19 cellular contexts compared by ENCODE assay signal in the genomic region with DNA sequence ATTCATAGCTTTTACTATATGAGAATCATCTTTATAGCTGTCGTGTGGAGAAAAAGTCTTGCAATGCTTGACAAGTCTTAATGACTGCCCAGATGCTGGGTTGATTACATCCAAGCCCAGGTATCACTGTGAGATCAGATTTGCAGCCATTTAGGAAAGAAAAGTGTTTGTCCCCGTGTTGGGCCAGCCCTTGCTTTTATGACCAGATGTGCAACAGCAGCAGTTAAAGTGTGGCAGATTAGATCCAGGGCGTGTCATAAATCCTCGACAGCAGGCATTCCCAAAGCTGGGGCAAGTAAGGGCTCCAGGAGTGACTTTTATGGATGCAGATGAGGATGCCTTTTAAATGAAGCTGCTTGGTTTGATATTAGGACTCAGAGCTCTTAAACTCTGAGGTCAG. TPM values are rescaled to one million over a fixed set of nuclear protein-coding genes. Genes with fewer than 3 reads are reported as not detected.
A peak's percentile ranks its signal among the peaks of the same experiment; 100 is the strongest.
DNase-seq lines count a peak whose midpoint lies in the region; ATAC-seq, FAIRE-seq and TF ChIP-seq lines count a peak whose summit lies in the region.
"Had no signal": no experiment of that assay in that cellular context is flagged by ENCODE, and none has a peak within 500 bp of the region (broad histone marks: within the 10 kb centered on the region; RNA-seq: fewer than 3 reads in every experiment).

No MANE protein-coding gene starts in this region.

- ATAC-seq in SK-N-SH treated with all-trans-retinoic acid at 6 μM for 48 hours, result no peak
- ATAC-seq in HepG2, result no peak
- ATAC-seq in HG02623 (IDR thresholded peaks at IDR 0.05; ENCODE audit: unreplicated experiment), result no peak
- ATAC-seq: naive thymus-derived CD4-positive, alpha-beta T cell; T-cell had no signal

- no peaks in the 10 kb centered on the region for H3K36me3 ChIP-seq in SK-N-SH (replicated peaks in 1 of 2; ENCODE audit: control insufficient read depth in 1 of 2, insufficient read depth in 2 of 2, low read length in 1 of 2)
- no peaks in the 10 kb centered on the region for H3K36me3 ChIP-seq in HepG2 (replicated peaks in 1 of 2; ENCODE audit: control insufficient read depth in 1 of 2, insufficient read depth in 2 of 2, low read length in 2 of 2)
- H3K36me3 ChIP-seq in tibial artery, result no peaks in the 10 kb centered on the region
- H3K36me3 ChIP-seq: BLaER1 treated with 17β-estradiol and CSF1 and Interleukin-3, amounts not matched to agents 10 nM and 100 nM; cardiac muscle cell; esophagus muscularis mucosa; tibial nerve had no signal

- no peak for TF ChIP-seq CTCF in SK-N-SH (IDR thresholded peaks at IDR 0.05)
- no peak for TF ChIP-seq CTCF in astrocyte of the cerebellum (IDR thresholded peaks at IDR 0.05; ENCODE audit: low read depth, low read length, missing control alignments)
- no peak for TF ChIP-seq CTCF in HepG2 (CRISPR knock-in tag; IDR thresholded peaks at IDR 0.05)
- TF ChIP-seq CTCF in tibial artery (IDR thresholded peaks at IDR 0.05), result no peak

- H3K4me1 ChIP-seq in SK-N-SH (ENCODE audit: control insufficient read depth in 1 of 2, insufficient read depth in 2 of 2, low read depth in 1 of 2, low read length in 1 of 2), result peaks cover 0 to 28% of the 10 kb centered on the region in 2 experiments; a peak in 1 of 4 replicates
- peaks cover 66% of the 10 kb centered on the region for H3K4me1 ChIP-seq in HepG2 (ENCODE audit: insufficient read depth, low read length)
- H3K4me1 ChIP-seq in tibial artery, result peaks cover 0 to 61% (median 29%) of the 10 kb centered on the region in 4 donors

- no peak overlapping the region for H3K9ac ChIP-seq in SK-N-SH
- H3K9ac ChIP-seq in HepG2 (ENCODE audit: insufficient read depth, low read depth, low read length), result peak overlapping the region; percentile 79; the same call in 1 of the 2 replicates
- H3K9ac ChIP-seq: BLaER1 treated with 17β-estradiol and CSF1 and Interleukin-3, amounts not matched to agents 10 nM and 100 nM had no signal

- CTCF ChIA-PET in SK-N-SH (lab: Yijun Ruan, JAX), result interaction anchor here (1.2 to 7.0 kb wide), 5 partner anchors 10 to 193 kb away, joined by 4 to 113 read pairs (median 9); no protein-coding TSS in a partner anchor
- CTCF ChIA-PET in HepG2 (lab: Yijun Ruan, JAX; ENCODE audit: low intra/inter-chr PET ratio, low total read pairs), result no interaction called here

- 25% methylated on average over 4 of the region's 4 CpGs for WGBS in SK-N-SH (ENCODE audit: low lambda C conversion rate)
- WGBS in HepG2 (ENCODE audit: low lambda C conversion rate), result 54% methylated on average over 3 of the region's 4 CpGs

- H3K27me3 ChIP-seq in SK-N-SH (ENCODE audit: insufficient read depth), result 0 out of 2 replicates have a peak, but pooled peaks cover 13% of the 10 kb centered on the region
- no peaks in the 10 kb centered on the region; a peak in 1 of 5 replicates for H3K27me3 ChIP-seq in HepG2 (ENCODE audit: control insufficient read depth in 1 of 2, insufficient read depth in 2 of 2, low read length in 2 of 2)
- no peaks in the 10 kb centered on the region for H3K27me3 ChIP-seq in tibial artery

- POLR2A ChIA-PET in SK-N-SH (lab: Yijun Ruan, JAX), result interaction anchor here (1.2 kb wide), 1 partner anchor 62 kb away, joined by 4 read pairs; no protein-coding TSS in a partner anchor
- POLR2A ChIA-PET in HepG2 (lab: Yijun Ruan, JAX), result interaction anchor here (2.2 to 2.6 kb wide), 2 partner anchors 15 to 21 kb away, joined by 5 to 21 read pairs; no protein-coding TSS in a partner anchor

- no peaks in the 10 kb centered on the region for H3K9me3 ChIP-seq in SK-N-SH
- no peaks in the 10 kb centered on the region for H3K9me3 ChIP-seq in HepG2 (ENCODE audit: low read length)
- no peaks in the 10 kb centered on the region for H3K9me3 ChIP-seq in tibial artery
- H3K9me3 ChIP-seq: BLaER1 treated with 17β-estradiol and CSF1 and Interleukin-3, amounts not matched to agents 10 nM and 100 nM; esophagus muscularis mucosa; tibial nerve had no signal

- H4K20me1 ChIP-seq in SK-N-SH (ENCODE audit: insufficient read depth) (no peaks in the 10 kb centered on the region), HepG2 (ENCODE audit: insufficient read depth, low read length) (no peaks in the 10 kb centered on the region; the same call in none of the 2 replicates)
- H4K20me1 ChIP-seq: BLaER1 treated with 17β-estradiol and CSF1 and Interleukin-3, amounts not matched to agents 10 nM and 100 nM had no signal

- H3K79me2 ChIP-seq in SK-N-SH (ENCODE audit: insufficient read depth) (no peaks in the 10 kb centered on the region), HepG2 (ENCODE audit: insufficient read depth, low read length) (peaks cover 57% of the 10 kb centered on the region)

- BruUV-seq in HepG2 (replicated peaks; lab: Mats Ljungman, UMichigan), result TSS peak; percentile 48

- H3K27ac ChIP-seq in SK-N-SH (ENCODE audit: low read depth in 2 of 2, low read length in 1 of 2) (no peak overlapping the region; a peak in 1 of 4 replicates), HepG2 (ENCODE audit: extremely low read length, insufficient read depth, low read length) (peak overlapping the region; percentile 71), tibial artery (peak overlapping the region; percentile 1 to 69)
- H3K27ac ChIP-seq: BLaER1 treated with 17β-estradiol and CSF1 and Interleukin-3, amounts not matched to agents 10 nM and 100 nM; cardiac muscle cell; esophagus muscularis mucosa had no signal

- TF ChIP-seq RAD21 in SK-N-SH (IDR thresholded peaks at IDR 0.05; ENCODE audit: low read length), result no peak
- no peak for TF ChIP-seq RAD21 in HepG2 (CRISPR knock-in tag; IDR thresholded peaks at IDR 0.05)

- H3K4me2 ChIP-seq in SK-N-SH (no peak overlapping the region), HepG2 (ENCODE audit: low read depth, low read length) (peak overlapping the region; percentile 75)
- H3K4me2 ChIP-seq: BLaER1 treated with 17β-estradiol and CSF1 and Interleukin-3, amounts not matched to agents 10 nM and 100 nM had no signal

- TF ChIP-seq EP300 in SK-N-SH (IDR thresholded peaks at IDR 0.05; ENCODE audit: borderline replicate concordance in 1 of 2, low read depth in 1 of 2, low read length in 1 of 2), result no peak
- no peak for TF ChIP-seq EP300 in HepG2 (IDR thresholded peaks at IDR 0.05; ENCODE audit: low read depth in 2 of 2, low read length in 2 of 2)
- TF ChIP-seq EP300 in HepG2 (CRISPR knock-in tag; IDR thresholded peaks at IDR 0.05; ENCODE audit: borderline replicate concordance), result no peak

- FAIRE-seq in HepG2 (lab: Jason Lieb, UNC), result no peak

- no peaks in the 10 kb centered on the region for H3F3A ChIP-seq in SK-N-SH (replicated peaks; ENCODE audit: insufficient read depth)

- no peak for TF ChIP-seq POLR2A in HepG2 (IDR thresholded peaks at IDR 0.05; ENCODE audit: insufficient read depth in 1 of 2, low read depth in 2 of 2, low read length in 2 of 2)

- DNase-seq in SK-N-SH (peak; percentile 46), astrocyte of the cerebellum (ENCODE audit: low read depth) (no peak), HepG2 (ENCODE audit: low spot score) (no peak), tibial artery (no peak), GDM1 (lab: John Stamatoyannopoulos, UW) (no peak), Ammon's horn (ENCODE audit: low spot score) (no peak)
- DNase-seq: DMS153; naive thymus-derived CD4-positive, alpha-beta T cell; NCI-H146; NCI-H226; stimulated activated naive CD4-positive, alpha-beta T cell; T-cell had no signal

- in situ Hi-C loops in astrocyte of the cerebellum (cut with HindIII; ENCODE audit: low sequenced_read_pairs) (no loop called here), HepG2 (cut with HindIII; ENCODE audit: extremely low pct_ligation_motif_present, low pct_unique_long_range_greater_than_20kb) (no loop called here)

- no peak overlapping the region for H2AFZ ChIP-seq in SK-N-SH (ENCODE audit: low read depth)
- H2AFZ ChIP-seq in HepG2 (ENCODE audit: low read length), result no peak overlapping the region

- no peak overlapping the region; a peak in 1 of 4 replicates for H3K4me3 ChIP-seq in SK-N-SH (ENCODE audit: low read depth in 2 of 2, low read length in 1 of 2)
- H3K4me3 ChIP-seq in astrocyte of the cerebellum (ENCODE audit: low read depth, low read length), result peak overlapping the region; percentile 9
- H3K4me3 ChIP-seq in HepG2 (replicated peaks in 1 of 3; ENCODE audit: insufficient read depth in 1 of 3, low read depth in 2 of 3, low read length in 3 of 3), result peak overlapping the region; percentile 76 to 91 (median 90)
- peak overlapping the region; percentile 59 to 87 for H3K4me3 ChIP-seq in tibial artery
- H3K4me3 ChIP-seq: BLaER1 treated with 17β-estradiol and CSF1 and Interleukin-3, amounts not matched to agents 10 nM and 100 nM had no signal

- intact Hi-C loops in HepG2 (cut with micrococcal nuclease; ENCODE audit: unreplicated experiment), result loop anchor here (10.0 kb wide), 1 partner anchor 66 kb away; no protein-coding TSS in a partner anchor
- intact Hi-C loops in tibial artery (cut with DNase I; ENCODE audit: low total_unique reads), result no loop called here

- H3K9me2 ChIP-seq in SK-N-SH, result no peaks in the 10 kb centered on the region

TF ChIP-seq in HepG2, 621 proteins besides CTCF, POLR2A, EP300 and RAD21 (continues in another document):
- no peak for TF ChIP-seq HIVEP1 (CRISPR knock-in tag; IDR thresholded peaks at IDR 0.05)

RNA-seq across cellular contexts. Expression of a gene that starts 1.6 kb away (rescaled TPM):
- polyA plus RNA-seq in SK-N-SH (2012; rRNA removed), result not detected in 2 replicates
- polyA plus RNA-seq in SK-N-SH (2012; cell fraction: cytosol; rRNA removed), result 0.01 TPM in 1 of 2 replicates, not detected in the other
- polyA plus RNA-seq in SK-N-SH (2012; cell fraction: nucleus; rRNA removed), result 0.06 TPM in 1 of 2 replicates, not detected in the other
- 7.3 and 17.8 TPM in 2 replicates for total RNA-seq in HepG2 (2016; rRNA removed; fragmentation: Illumina TruSeq; extraction: Trizol)
- 9.0 and 10.2 TPM in 2 replicates for total RNA-seq in HepG2 (2016; cell fraction: cytosol; rRNA removed; fragmentation: Illumina TruSeq; extraction: Trizol; ENCODE audit: low read depth)
- 6.2 and 18.0 TPM in 2 replicates for total RNA-seq in HepG2 (2016; cell fraction: insoluble cytoplasmic fraction; rRNA removed; fragmentation: Illumina TruSeq; extraction: Trizol)
- total RNA-seq in HepG2 (2016; cell fraction: membrane; rRNA removed; fragmentation: Illumina TruSeq; extraction: Trizol), result 6.9 and 8.3 TPM in 2 replicates
- 20.7 and 28.1 TPM in 2 replicates for total RNA-seq in HepG2 (2016; cell fraction: nucleus; rRNA removed; fragmentation: Illumina TruSeq; extraction: Trizol)
- 35.6 and 42.1 TPM in 2 replicates for polyA plus RNA-seq in HepG2 (2011; rRNA removed)
- polyA plus RNA-seq in HepG2 (2011; cell fraction: cytosol; rRNA removed), result 32.2 and 39.1 TPM in 2 replicates
- polyA plus RNA-seq in HepG2 (2011; cell fraction: nucleus; rRNA removed), result 47.2 and 50.5 TPM in 2 replicates
- polyA plus RNA-seq in HepG2 (2012), result 31.2 and 40.4 TPM in 2 replicates
- 2.0 and 2.9 TPM in 2 replicates for polyA plus RNA-seq in HepG2 (2016; cell fraction: cytosol; fragmentation: Illumina TruSeq; extraction: Trizol; ENCODE audit: low read depth)
- 11.7 and 14.0 TPM in 2 replicates for polyA plus RNA-seq in HepG2 (2016; cell fraction: insoluble cytoplasmic fraction; fragmentation: Illumina TruSeq; extraction: Trizol; ENCODE audit: low read depth)
- polyA plus RNA-seq in HepG2 (2016; cell fraction: membrane; fragmentation: Illumina TruSeq; extraction: Trizol; ENCODE audit: low read depth), result 3.9 TPM in 2 replicates
- polyA plus RNA-seq in HepG2 (2016; cell fraction: nucleus; fragmentation: Illumina TruSeq; extraction: Trizol; ENCODE audit: insufficient read depth, low read depth), result 47.9 and 54.1 TPM in 2 replicates
- 31.7 and 106 TPM in 2 replicates for polyA minus RNA-seq in HepG2 (2011; rRNA and poly(A)+ RNA removed; ENCODE audit: low replicate concordance)
- polyA minus RNA-seq in HepG2 (2011; cell fraction: cytosol; rRNA and poly(A)+ RNA removed), result 26.9 and 29.0 TPM in 2 replicates
- 31.0 and 31.3 TPM in 2 replicates for polyA minus RNA-seq in HepG2 (2011; cell fraction: nucleus; rRNA and poly(A)+ RNA removed)
- total RNA-seq: A172, T-cell had no signal
- polyA plus RNA-seq: naive thymus-derived CD4-positive, alpha-beta T cell had no signal

Comparison
In these comparisons a context has a peak if more than half of its experiments do, and no peak if none do; other contexts are left out.
1. H3K27ac ChIP-seq: peak in HepG2 (single experiment) and tibial artery (2 of 2); none in SK-N-SH (0 of 2).
2. H3K4me3 ChIP-seq: peak in astrocyte of the cerebellum (single experiment), HepG2 (3 of 3) and tibial artery (2 of 2); none in SK-N-SH (0 of 2).